2 cellular contexts compared by ENCODE assay signal in genomic region chr11:76699461-76700091, GRCh38.
TF ChIP-seq lines count a peak whose summit lies in the region.

No MANE protein-coding gene starts in this region.

TF ChIP-seq in SK-N-SH, 30 proteins besides CTCF, POLR2A, EP300 and RAD21 (continued from another document):
- no peak for TF ChIP-seq ZBTB33 (IDR thresholded peaks at IDR 0.05; ENCODE audit: borderline replicate concordance, low read depth)
- TF ChIP-seq, protein P1, sequence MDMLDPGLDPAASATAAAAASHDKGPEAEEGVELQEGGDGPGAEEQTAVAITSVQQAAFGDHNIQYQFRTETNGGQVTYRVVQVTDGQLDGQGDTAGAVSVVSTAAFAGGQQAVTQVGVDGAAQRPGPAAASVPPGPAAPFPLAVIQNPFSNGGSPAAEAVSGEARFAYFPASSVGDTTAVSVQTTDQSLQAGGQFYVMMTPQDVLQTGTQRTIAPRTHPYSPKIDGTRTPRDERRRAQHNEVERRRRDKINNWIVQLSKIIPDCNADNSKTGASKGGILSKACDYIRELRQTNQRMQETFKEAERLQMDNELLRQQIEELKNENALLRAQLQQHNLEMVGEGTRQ (IDR thresholded peaks at IDR 0.05; ENCODE audit: borderline replicate concordance, low read depth, low read length): no peak

TF ChIP-seq in SK-N-SH treated with all-trans-retinoic acid at 6 μM for 48 hours, 23 proteins besides CTCF, POLR2A, EP300 and RAD21 (continued from another document):
- TF ChIP-seq, protein P2, sequence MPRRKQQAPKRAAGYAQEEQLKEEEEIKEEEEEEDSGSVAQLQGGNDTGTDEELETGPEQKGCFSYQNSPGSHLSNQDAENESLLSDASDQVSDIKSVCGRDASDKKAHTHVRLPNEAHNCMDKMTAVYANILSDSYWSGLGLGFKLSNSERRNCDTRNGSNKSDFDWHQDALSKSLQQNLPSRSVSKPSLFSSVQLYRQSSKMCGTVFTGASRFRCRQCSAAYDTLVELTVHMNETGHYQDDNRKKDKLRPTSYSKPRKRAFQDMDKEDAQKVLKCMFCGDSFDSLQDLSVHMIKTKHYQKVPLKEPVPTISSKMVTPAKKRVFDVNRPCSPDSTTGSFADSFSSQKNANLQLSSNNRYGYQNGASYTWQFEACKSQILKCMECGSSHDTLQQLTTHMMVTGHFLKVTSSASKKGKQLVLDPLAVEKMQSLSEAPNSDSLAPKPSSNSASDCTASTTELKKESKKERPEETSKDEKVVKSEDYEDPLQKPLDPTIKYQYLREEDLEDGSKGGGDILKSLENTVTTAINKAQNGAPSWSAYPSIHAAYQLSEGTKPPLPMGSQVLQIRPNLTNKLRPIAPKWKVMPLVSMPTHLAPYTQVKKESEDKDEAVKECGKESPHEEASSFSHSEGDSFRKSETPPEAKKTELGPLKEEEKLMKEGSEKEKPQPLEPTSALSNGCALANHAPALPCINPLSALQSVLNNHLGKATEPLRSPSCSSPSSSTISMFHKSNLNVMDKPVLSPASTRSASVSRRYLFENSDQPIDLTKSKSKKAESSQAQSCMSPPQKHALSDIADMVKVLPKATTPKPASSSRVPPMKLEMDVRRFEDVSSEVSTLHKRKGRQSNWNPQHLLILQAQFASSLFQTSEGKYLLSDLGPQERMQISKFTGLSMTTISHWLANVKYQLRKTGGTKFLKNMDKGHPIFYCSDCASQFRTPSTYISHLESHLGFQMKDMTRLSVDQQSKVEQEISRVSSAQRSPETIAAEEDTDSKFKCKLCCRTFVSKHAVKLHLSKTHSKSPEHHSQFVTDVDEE (CRISPR knock-in tag; IDR thresholded peaks at IDR 0.05): no peak
- TF ChIP-seq TOX (CRISPR knock-in tag; IDR thresholded peaks at IDR 0.05; ENCODE audit: borderline replicate concordance): no peak
- no peak for TF ChIP-seq ZNF8 (CRISPR knock-in tag; IDR thresholded peaks at IDR 0.05)
- TF ChIP-seq OSR1 (CRISPR knock-in tag; IDR thresholded peaks at IDR 0.05): no peak
- TF ChIP-seq POU6F1 (CRISPR knock-in tag; IDR thresholded peaks at IDR 0.05; ENCODE audit: borderline replicate concordance, low read depth): no peak
- TF ChIP-seq ISL1 (CRISPR knock-in tag; IDR thresholded peaks at IDR 0.05): no peak
- TF ChIP-seq, protein P3, sequence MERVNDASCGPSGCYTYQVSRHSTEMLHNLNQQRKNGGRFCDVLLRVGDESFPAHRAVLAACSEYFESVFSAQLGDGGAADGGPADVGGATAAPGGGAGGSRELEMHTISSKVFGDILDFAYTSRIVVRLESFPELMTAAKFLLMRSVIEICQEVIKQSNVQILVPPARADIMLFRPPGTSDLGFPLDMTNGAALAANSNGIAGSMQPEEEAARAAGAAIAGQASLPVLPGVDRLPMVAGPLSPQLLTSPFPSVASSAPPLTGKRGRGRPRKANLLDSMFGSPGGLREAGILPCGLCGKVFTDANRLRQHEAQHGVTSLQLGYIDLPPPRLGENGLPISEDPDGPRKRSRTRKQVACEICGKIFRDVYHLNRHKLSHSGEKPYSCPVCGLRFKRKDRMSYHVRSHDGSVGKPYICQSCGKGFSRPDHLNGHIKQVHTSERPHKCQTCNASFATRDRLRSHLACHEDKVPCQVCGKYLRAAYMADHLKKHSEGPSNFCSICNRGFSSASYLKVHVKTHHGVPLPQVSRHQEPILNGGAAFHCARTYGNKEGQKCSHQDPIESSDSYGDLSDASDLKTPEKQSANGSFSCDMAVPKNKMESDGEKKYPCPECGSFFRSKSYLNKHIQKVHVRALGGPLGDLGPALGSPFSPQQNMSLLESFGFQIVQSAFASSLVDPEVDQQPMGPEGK (CRISPR knock-in tag; IDR thresholded peaks at IDR 0.05; ENCODE audit: borderline replicate concordance): no peak
- no peak for TF ChIP-seq ZNF70 (CRISPR knock-in tag; IDR thresholded peaks at IDR 0.05)
- TF ChIP-seq CSDC2 (CRISPR knock-in tag; IDR thresholded peaks at IDR 0.05): no peak
- TF ChIP-seq ZC3H10 (CRISPR knock-in tag; IDR thresholded peaks at IDR 0.05): no peak
- no peak for TF ChIP-seq ESRRG (CRISPR knock-in tag; IDR thresholded peaks at IDR 0.05)
- TF ChIP-seq CSRNP3 (CRISPR knock-in tag; IDR thresholded peaks at IDR 0.05): no peak
- TF ChIP-seq ARNTL (CRISPR knock-in tag; IDR thresholded peaks at IDR 0.05; ENCODE audit: borderline replicate concordance, low read depth): no peak
- TF ChIP-seq SNAI2 (CRISPR knock-in tag; IDR thresholded peaks at IDR 0.05): no peak
- no peak for TF ChIP-seq ZFP3 (CRISPR knock-in tag; IDR thresholded peaks at IDR 0.05)
- no peak for TF ChIP-seq ZFP30 (CRISPR knock-in tag; IDR thresholded peaks at IDR 0.05)
